In the genomic region with DNA sequence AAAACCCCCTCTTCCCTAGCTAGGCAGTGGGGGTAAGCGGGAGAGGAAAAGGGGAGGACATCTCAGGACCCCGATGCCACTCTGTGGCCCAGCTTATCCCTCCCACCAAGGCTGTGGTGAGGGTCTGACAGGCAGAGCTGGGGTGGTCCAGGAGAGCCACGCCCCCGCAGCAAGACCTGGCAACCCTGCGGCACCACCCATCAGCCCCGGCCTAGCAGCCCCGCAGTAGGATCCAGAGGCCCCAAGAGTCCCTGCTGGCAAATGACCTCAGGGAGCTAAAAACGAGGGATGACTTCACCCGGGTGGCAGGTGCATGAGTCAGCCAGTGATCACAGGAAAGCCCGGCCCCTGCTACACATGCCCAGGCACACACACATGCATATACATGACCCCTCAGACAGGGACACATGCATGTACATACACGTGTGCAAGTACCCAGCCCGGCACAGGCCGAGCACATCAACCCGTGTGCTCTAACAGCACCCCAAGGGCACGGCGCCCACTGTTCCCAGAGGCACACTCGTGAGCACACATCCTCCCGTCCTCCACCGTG, we compare ENCODE assay signal across 1 cellular context.
TF ChIP-seq lines count a peak whose summit lies in the region.

No MANE protein-coding gene starts in this region.

TF ChIP-seq in GM23338, 12 proteins besides CTCF, POLR2A, EP300 and RAD21 (continued from another document):
- TF ChIP-seq, protein P1, sequence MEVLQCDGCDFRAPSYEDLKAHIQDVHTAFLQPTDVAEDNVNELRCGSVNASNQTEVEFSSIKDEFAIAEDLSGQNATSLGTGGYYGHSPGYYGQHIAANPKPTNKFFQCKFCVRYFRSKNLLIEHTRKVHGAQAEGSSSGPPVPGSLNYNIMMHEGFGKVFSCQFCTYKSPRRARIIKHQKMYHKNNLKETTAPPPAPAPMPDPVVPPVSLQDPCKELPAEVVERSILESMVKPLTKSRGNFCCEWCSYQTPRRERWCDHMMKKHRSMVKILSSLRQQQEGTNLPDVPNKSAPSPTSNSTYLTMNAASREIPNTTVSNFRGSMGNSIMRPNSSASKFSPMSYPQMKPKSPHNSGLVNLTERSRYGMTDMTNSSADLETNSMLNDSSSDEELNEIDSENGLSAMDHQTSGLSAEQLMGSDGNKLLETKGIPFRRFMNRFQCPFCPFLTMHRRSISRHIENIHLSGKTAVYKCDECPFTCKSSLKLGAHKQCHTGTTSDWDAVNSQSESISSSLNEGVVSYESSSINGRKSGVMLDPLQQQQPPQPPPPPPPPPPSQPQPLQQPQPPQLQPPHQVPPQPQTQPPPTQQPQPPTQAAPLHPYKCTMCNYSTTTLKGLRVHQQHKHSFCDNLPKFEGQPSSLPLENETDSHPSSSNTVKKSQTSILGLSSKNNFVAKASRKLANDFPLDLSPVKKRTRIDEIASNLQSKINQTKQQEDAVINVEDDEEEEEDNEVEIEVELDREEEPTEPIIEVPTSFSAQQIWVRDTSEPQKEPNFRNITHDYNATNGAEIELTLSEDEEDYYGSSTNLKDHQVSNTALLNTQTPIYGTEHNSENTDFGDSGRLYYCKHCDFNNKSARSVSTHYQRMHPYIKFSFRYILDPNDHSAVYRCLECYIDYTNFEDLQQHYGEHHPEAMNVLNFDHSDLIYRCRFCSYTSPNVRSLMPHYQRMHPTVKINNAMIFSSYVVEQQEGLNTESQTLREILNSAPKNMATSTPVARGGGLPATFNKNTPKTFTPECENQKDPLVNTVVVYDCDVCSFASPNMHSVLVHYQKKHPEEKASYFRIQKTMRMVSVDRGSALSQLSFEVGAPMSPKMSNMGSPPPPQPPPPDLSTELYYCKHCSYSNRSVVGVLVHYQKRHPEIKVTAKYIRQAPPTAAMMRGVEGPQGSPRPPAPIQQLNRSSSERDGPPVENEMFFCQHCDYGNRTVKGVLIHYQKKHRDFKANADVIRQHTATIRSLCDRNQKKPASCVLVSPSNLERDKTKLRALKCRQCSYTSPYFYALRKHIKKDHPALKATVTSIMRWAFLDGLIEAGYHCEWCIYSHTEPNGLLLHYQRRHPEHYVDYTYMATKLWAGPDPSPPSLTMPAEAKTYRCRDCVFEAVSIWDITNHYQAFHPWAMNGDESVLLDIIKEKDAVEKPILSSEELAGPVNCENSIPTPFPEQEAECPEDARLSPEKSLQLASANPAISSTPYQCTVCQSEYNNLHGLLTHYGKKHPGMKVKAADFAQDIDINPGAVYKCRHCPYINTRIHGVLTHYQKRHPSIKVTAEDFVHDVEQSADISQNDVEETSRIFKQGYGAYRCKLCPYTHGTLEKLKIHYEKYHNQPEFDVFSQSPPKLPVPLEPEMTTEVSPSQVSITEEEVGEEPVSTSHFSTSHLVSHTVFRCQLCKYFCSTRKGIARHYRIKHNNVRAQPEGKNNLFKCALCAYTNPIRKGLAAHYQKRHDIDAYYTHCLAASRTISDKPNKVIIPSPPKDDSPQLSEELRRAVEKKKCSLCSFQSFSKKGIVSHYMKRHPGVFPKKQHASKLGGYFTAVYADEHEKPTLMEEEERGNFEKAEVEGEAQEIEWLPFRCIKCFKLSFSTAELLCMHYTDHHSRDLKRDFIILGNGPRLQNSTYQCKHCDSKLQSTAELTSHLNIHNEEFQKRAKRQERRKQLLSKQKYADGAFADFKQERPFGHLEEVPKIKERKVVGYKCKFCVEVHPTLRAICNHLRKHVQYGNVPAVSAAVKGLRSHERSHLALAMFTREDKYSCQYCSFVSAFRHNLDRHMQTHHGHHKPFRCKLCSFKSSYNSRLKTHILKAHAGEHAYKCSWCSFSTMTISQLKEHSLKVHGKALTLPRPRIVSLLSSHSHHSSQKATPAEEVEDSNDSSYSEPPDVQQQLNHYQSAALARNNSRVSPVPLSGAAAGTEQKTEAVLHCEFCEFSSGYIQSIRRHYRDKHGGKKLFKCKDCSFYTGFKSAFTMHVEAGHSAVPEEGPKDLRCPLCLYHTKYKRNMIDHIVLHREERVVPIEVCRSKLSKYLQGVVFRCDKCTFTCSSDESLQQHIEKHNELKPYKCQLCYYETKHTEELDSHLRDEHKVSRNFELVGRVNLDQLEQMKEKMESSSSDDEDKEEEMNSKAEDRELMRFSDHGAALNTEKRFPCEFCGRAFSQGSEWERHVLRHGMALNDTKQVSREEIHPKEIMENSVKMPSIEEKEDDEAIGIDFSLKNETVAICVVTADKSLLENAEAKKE (CRISPR knock-in tag; IDR thresholded peaks at IDR 0.05), result no peak
- TF ChIP-seq, protein P2, sequence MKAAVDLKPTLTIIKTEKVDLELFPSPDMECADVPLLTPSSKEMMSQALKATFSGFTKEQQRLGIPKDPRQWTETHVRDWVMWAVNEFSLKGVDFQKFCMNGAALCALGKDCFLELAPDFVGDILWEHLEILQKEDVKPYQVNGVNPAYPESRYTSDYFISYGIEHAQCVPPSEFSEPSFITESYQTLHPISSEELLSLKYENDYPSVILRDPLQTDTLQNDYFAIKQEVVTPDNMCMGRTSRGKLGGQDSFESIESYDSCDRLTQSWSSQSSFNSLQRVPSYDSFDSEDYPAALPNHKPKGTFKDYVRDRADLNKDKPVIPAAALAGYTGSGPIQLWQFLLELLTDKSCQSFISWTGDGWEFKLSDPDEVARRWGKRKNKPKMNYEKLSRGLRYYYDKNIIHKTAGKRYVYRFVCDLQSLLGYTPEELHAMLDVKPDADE (IDR thresholded peaks at IDR 0.05), result no peak
- TF ChIP-seq ZNF114 (CRISPR knock-in tag; IDR thresholded peaks at IDR 0.05) (no peak), EZH2 (IDR thresholded peaks at IDR 0.05; ENCODE audit: low read depth, unreplicated experiment) (no peak), STAT1 (IDR thresholded peaks at IDR 0.05; ENCODE audit: unreplicated experiment) (no peak), EZH2phosphoT487 (IDR thresholded peaks at IDR 0.05; ENCODE audit: unreplicated experiment) (no peak)
